In the genomic region with DNA sequence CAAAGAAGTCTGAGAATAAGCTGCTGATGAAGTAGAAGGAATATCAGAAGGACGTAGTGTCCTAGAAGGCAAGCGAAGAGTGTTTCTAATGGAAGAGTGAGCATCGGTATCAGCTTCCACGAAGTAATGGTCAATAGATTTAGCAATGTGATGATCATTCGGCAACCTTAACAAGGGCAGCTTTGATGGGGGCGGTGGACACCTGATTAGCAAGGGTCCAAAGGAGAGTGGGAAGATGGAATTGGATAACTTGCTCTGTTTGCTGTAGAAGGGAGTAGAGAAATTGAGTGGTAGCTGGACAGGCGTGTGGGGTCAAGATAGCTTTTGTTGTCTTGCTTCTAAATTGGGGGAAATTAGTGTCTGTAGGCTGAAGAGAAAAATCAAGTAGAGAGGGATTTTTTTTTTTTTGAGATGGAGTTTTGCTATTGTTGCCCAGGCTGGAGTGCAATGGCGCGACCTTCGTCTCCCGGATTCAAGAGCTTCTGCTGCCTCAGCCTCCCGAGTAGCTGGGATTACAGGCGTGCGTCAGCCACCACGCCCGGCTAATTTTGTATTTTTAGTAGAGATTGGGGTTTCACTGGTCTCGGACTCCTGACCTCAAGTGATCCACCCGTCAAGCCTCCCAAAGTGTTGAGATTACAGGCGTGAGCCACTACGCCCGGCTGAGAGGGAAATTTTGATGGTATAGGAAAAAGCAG, we compare ENCODE assay signal across 7 cellular contexts. TPM values are rescaled to one million over a fixed set of nuclear protein-coding genes. Genes with fewer than 3 reads are reported as not detected.
DNase-seq lines count a peak whose midpoint lies in the region; ATAC-seq, FAIRE-seq and TF ChIP-seq lines count a peak whose summit lies in the region.
"Had no signal": no experiment of that assay in that cellular context is flagged by ENCODE, and none has a peak within 500 bp of the region (broad histone marks: within the 10 kb centered on the region; RNA-seq: fewer than 3 reads in every experiment).

No MANE protein-coding gene starts in this region.

- 66 to 67% methylated on average over 18 to 21 of the region's 21 CpGs for WGBS in GM23248 (ENCODE audit: low coverage in 1 of 2, low lambda C conversion rate in 2 of 2, missing lambda C conversion rate in 2 of 2), 2 experiments
- 32% methylated on average over 21 of the region's 21 CpGs for WGBS in GM12878 (ENCODE audit: insufficient coverage, insufficient replicate concordance, low lambda C conversion rate, missing lambda C conversion rate)

- H3K9ac ChIP-seq in GM23248 (peak overlapping the region; percentile 84), GM12878 (ENCODE audit: control insufficient read depth, insufficient read depth, low read length) (peak overlapping the region; percentile 79)

- SMC1A ChIA-PET in GM12878 (lab: Charles Lee; ENCODE audit: uncharacterized antibody, unreplicated experiment), result interaction anchor here (0.8 to 4.4 kb wide), 19 partner anchors 11 to 163 kb away, joined by 3 to 42 read pairs (median 4); partner anchors contain the start of genes ALOXE3, HES7 and VAMP2

- intact Hi-C loops in GM12878 (cut with micrococcal nuclease; ENCODE audit: unreplicated experiment), result loop anchor here (1.0 to 5.0 kb wide), 6 partner anchors 11 to 165 kb away; no protein-coding TSS in a partner anchor

- no peaks in the 10 kb centered on the region for H3K27me3 ChIP-seq in GM23248 (replicated peaks; ENCODE audit: insufficient read depth)
- H3K27me3 ChIP-seq in GM12878 (replicated peaks in 1 of 2; ENCODE audit: control insufficient read depth in 2 of 2, insufficient read depth in 2 of 2, low read length in 1 of 2), result no peaks in the 10 kb centered on the region
- no peaks in the 10 kb centered on the region for H3K27me3 ChIP-seq in osteoblast (ENCODE audit: insufficient read depth, low read length)

- H3K4me2 ChIP-seq in GM23248 (ENCODE audit: unreplicated experiment) (peak overlapping the region; percentile 74), GM12878 (ENCODE audit: control insufficient read depth, insufficient read depth) (peak overlapping the region; percentile 88), osteoblast (ENCODE audit: insufficient read depth, low read length) (peak overlapping the region; percentile 84)

- H2AFZ ChIP-seq in GM23248, result peak overlapping the region; percentile 46
- peak overlapping the region; percentile 91 for H2AFZ ChIP-seq in GM12878 (ENCODE audit: control insufficient read depth, low read depth, low read length)
- H2AFZ ChIP-seq in osteoblast (ENCODE audit: low read length), result peak overlapping the region; percentile 36

- peaks cover 29% of the 10 kb centered on the region for H3F3A ChIP-seq in GM23248 (ENCODE audit: insufficient read depth)

- BruUV-seq in GM12878 (replicated peaks; lab: Mats Ljungman, UMichigan), result no TSS peak

- RAD21 ChIA-PET in GM12878 (lab: Charles Lee; ENCODE audit: unreplicated experiment), result interaction anchor here (0.7 to 4.0 kb wide), 16 partner anchors 11 to 163 kb away, joined by 3 to 33 read pairs (median 5); partner anchors contain the start of genes AURKB, BORCS6, HES7 and PER1

- H3K9me3 ChIP-seq in GM23248 (ENCODE audit: low read depth), result no peaks in the 10 kb centered on the region
- H3K9me3 ChIP-seq in GM12878 (replicated peaks; ENCODE audit: control insufficient read depth, insufficient read depth, low read length), result no peaks in the 10 kb centered on the region
- no peaks in the 10 kb centered on the region for H3K9me3 ChIP-seq in osteoblast (ENCODE audit: low read depth, low read length)

- no peak for TF ChIP-seq EP300 in GM12878 (IDR thresholded peaks at IDR 0.05; ENCODE audit: borderline replicate concordance in 1 of 2, control insufficient read depth in 1 of 2, low read depth in 2 of 2, low read length in 2 of 2)

- no peak for FAIRE-seq in GM12878 (lab: Jason Lieb, UNC)

- H3K79me2 ChIP-seq in GM23248 (ENCODE audit: insufficient read depth), result no peaks in the 10 kb centered on the region
- H3K79me2 ChIP-seq in GM12878 (ENCODE audit: control insufficient read depth, insufficient read depth, low read length), result no peaks in the 10 kb centered on the region
- no peaks in the 10 kb centered on the region for H3K79me2 ChIP-seq in osteoblast (ENCODE audit: insufficient read depth, low read length)

- no peak for TF ChIP-seq RAD21 in GM12878 (IDR thresholded peaks at IDR 0.05; ENCODE audit: insufficient read depth, low read depth, low read length)

- peaks cover 5% of the 10 kb centered on the region for H3K4me1 ChIP-seq in GM23248 (ENCODE audit: insufficient read depth)
- H3K4me1 ChIP-seq in GM12878 (ENCODE audit: control insufficient read depth, insufficient read depth, low read length), result peaks cover 7% of the 10 kb centered on the region
- H3K4me1 ChIP-seq in osteoblast (ENCODE audit: insufficient read depth, low read length), result peaks cover 14% of the 10 kb centered on the region

- ATAC-seq in GM12878, result peak; percentile 6
- ATAC-seq in HG03469 (IDR thresholded peaks at IDR 0.05; ENCODE audit: unreplicated experiment), result no peak

- H4K20me1 ChIP-seq in GM23248 (ENCODE audit: insufficient read depth) (no peaks in the 10 kb centered on the region), GM12878 (ENCODE audit: control insufficient read depth, insufficient read depth) (no peaks in the 10 kb centered on the region), osteoblast (ENCODE audit: insufficient read depth, low read length) (peaks cover 7% of the 10 kb centered on the region)

- H3K36me3 ChIP-seq in GM23248 (ENCODE audit: low read depth), result peaks cover 10% of the 10 kb centered on the region; the same call in 1 of the 2 replicates
- peaks cover 3 to 8% of the 10 kb centered on the region in 2 experiments for H3K36me3 ChIP-seq in GM12878 (ENCODE audit: control insufficient read depth in 2 of 2, insufficient read depth in 2 of 2, low read length in 1 of 2)
- peaks cover 28% of the 10 kb centered on the region for H3K36me3 ChIP-seq in osteoblast (ENCODE audit: insufficient read depth, low read length)

- DNase-seq in GM23248, result no peak
- no peak for DNase-seq in GM12878 (ENCODE audit: low read depth, low spot score)
- peak; percentile 55 for DNase-seq in osteoblast (ENCODE audit: insufficient read length, low spot score, missing footprints)
- no peak for DNase-seq in GM10248 (ENCODE audit: extremely low spot score)
- DNase-seq in GM20000 (ENCODE audit: low spot score), result no peak
- DNase-seq: activated naive CD4-positive, alpha-beta T cell treated with anti-CD3 and anti-CD28 coated beads for 36 hours had no signal

- peak overlapping the region; percentile 95 for H3K27ac ChIP-seq in GM23248
- H3K27ac ChIP-seq in GM12878 (ENCODE audit: control insufficient read depth, insufficient read depth), result peak overlapping the region; percentile 97
- no peak overlapping the region for H3K27ac ChIP-seq in osteoblast (ENCODE audit: low read depth, low read length)

- H3K4me3 ChIP-seq in GM23248, result peak overlapping the region; percentile 57
- H3K4me3 ChIP-seq in GM12878, result peak overlapping the region; percentile 69
- peak overlapping the region; percentile 46 for H3K4me3 ChIP-seq in osteoblast (ENCODE audit: insufficient read depth, low read length)

- no peaks in the 10 kb centered on the region for H3K9me2 ChIP-seq in GM23248 (ENCODE audit: insufficient read depth)

- TF ChIP-seq POLR2A in GM12878 (IDR thresholded peaks at IDR 0.05; ENCODE audit: low read depth, low read length), result no peak

- CTCF ChIA-PET in GM12878 (lab: Yijun Ruan, JAX), result interaction anchor here (0.8 to 5.4 kb wide), 24 partner anchors 9 to 205 kb away, joined by 3 to 40 read pairs (median 8); partner anchors contain the start of genes ALOXE3, AURKB, HES7 and PER1
- CTCF ChIA-PET in GM10248 (lab: Yijun Ruan, JAX), result interaction anchor here (0.7 to 6.6 kb wide), 15 partner anchors 9 to 110 kb away, joined by 3 to 67 read pairs (median 4); partner anchors contain the start of genes CTC1, HES7, PER1 and TMEM107

- POLR2A ChIA-PET in GM12878 (lab: Charles Lee), result interaction anchor here (0.6 to 5.0 kb wide), 14 partner anchors 11 to 110 kb away, joined by 3 to 37 read pairs (median 8); partner anchors contain the start of genes ALOXE3, CTC1 and HES7
- POLR2A ChIA-PET in GM10248 (lab: Yijun Ruan, JAX), result interaction anchor here (1.0 to 5.5 kb wide), 4 partner anchors 11 to 73 kb away, joined by 4 to 37 read pairs (median 14); partner anchors contain the start of gene AURKB

- in situ Hi-C loops in GM23248 (cut with MboI) (no loop called here), GM12878 (cut with MboI) (no loop called here)

- TF ChIP-seq CTCF in GM12878 (IDR thresholded peaks at IDR 0.05 in 2 of 3, conservative IDR thresholded peaks at IDR 0.05 in 1 of 3; ENCODE audit: control insufficient read depth in 2 of 3, extremely low read depth in 1 of 3, insufficient read depth in 1 of 3, low read depth in 3 of 3, low read length in 3 of 3) (no peak), osteoblast (IDR thresholded peaks at IDR 0.05; ENCODE audit: extremely low read depth, low read depth, low read length) (no peak), GM10248 (IDR thresholded peaks at IDR 0.05; ENCODE audit: control extremely low read depth, extremely low read depth, low read depth, missing control alignments) (no peak), GM20000 (IDR thresholded peaks at IDR 0.05; ENCODE audit: extremely low read depth, missing control alignments) (no peak)

RNA-seq across cellular contexts. Expression of gene HES7, which starts 13.9 kb away (rescaled TPM):
- total RNA-seq in GM23248 (2014; rRNA removed; shearing (Covaris generic)), result not detected in 2 replicates
- polyA plus RNA-seq in GM23248 (2016; fragmentation: Nextera tagmentation; extraction: Ambion mirVana) (not detected in 2 replicates), GM12878 (2011; rRNA removed) (0.27 and 0.38 TPM in 2 replicates), GM12878 (2014; fragmentation: Illumina TruSeq; extraction: Trizol) (not detected in 2 replicates), GM12878 (2014; fragmentation: Nextera tagmentation; extraction: Ambion mirVana) (under 1 TPM in 1 of 2 experiments, not detected in 1; 0.07 TPM), GM12878 (2014; rRNA removed) (0.87 and 1.3 TPM in 2 replicates), GM12878 (2016; fragmentation: Nextera tagmentation; extraction: Ambion mirVana) (under 1 TPM in 1 of 2 experiments, not detected in 1; 0.08 TPM)
- total RNA-seq in GM12878 (2013; cell fraction: nucleolus; rRNA removed), result 1.8 and 2.2 TPM in 2 replicates
- total RNA-seq in GM12878 (2014; rRNA removed) (0.22 and 1.1 TPM in 2 replicates), GM12878 (2014; rRNA removed; fragmentation: Illumina TruSeq; extraction: Trizol) (0.09 TPM in 1 of 2 replicates, not detected in the other), GM12878 (2021) (1.3 and 1.9 TPM in 2 replicates), osteoblast (not detected in 2 replicates)
- polyA plus RNA-seq in GM12878 (2011; ENCODE audit: low read depth), result not detected
- polyA plus RNA-seq in GM12878 (2011; cell fraction: cytosol; rRNA removed), result 0.34 and 0.84 TPM in 2 replicates
- polyA plus RNA-seq in GM12878 (2011; cell fraction: nucleus; rRNA removed), result 8.3 and 9.4 TPM in 2 replicates
- polyA plus RNA-seq in GM12878 (2012), result 0.65 and 0.66 TPM in 2 replicates
- polyA minus RNA-seq in GM12878 (2011; rRNA and poly(A)+ RNA removed), result not detected in 2 replicates
- polyA minus RNA-seq in GM12878 (2011; cell fraction: cytosol; rRNA and poly(A)+ RNA removed), result not detected in 2 replicates
- polyA minus RNA-seq in GM12878 (2011; cell fraction: nucleus; rRNA and poly(A)+ RNA removed), result 0.36 and 0.48 TPM in 2 replicates

RNA-seq across cellular contexts. Expression of gene PER1, which starts 14.4 kb away (rescaled TPM):
- 4.4 and 5.1 TPM in 2 replicates for total RNA-seq in GM23248 (2014; rRNA removed; shearing (Covaris generic))
- polyA plus RNA-seq in GM23248 (2016; fragmentation: Nextera tagmentation; extraction: Ambion mirVana), result 5.3 and 5.9 TPM in 2 replicates
- total RNA-seq in GM12878 (2013; cell fraction: nucleolus; rRNA removed), result 64.5 and 73.5 TPM in 2 replicates
- 4.9 and 5.5 TPM in 2 replicates for total RNA-seq in GM12878 (2014; rRNA removed)
- total RNA-seq in GM12878 (2014; rRNA removed; fragmentation: Illumina TruSeq; extraction: Trizol), result 1.9 and 2.2 TPM in 2 replicates
- total RNA-seq in GM12878 (2021), result 19.9 and 25.1 TPM in 2 replicates
- polyA plus RNA-seq in GM12878 (2011; ENCODE audit: low read depth), result 22.0 TPM
- 3.6 and 8.6 TPM in 2 replicates for polyA plus RNA-seq in GM12878 (2011; rRNA removed)
- polyA plus RNA-seq in GM12878 (2011; cell fraction: cytosol; rRNA removed), result 9.8 and 13.3 TPM in 2 replicates
- 98.4 and 119 TPM in 2 replicates for polyA plus RNA-seq in GM12878 (2011; cell fraction: nucleus; rRNA removed)
- 25.3 and 40.9 TPM in 2 replicates for polyA plus RNA-seq in GM12878 (2012)
- 0.81 and 4.1 TPM in 2 replicates for polyA plus RNA-seq in GM12878 (2014; fragmentation: Illumina TruSeq; extraction: Trizol)
- under 1 TPM; 0.02 to 0.26 TPM for polyA plus RNA-seq in GM12878 (2014; fragmentation: Nextera tagmentation; extraction: Ambion mirVana)
- polyA plus RNA-seq in GM12878 (2014; rRNA removed), result 8.6 and 12.4 TPM in 2 replicates
- 1 to 10 TPM; 5.3 to 6.7 TPM for polyA plus RNA-seq in GM12878 (2016; fragmentation: Nextera tagmentation; extraction: Ambion mirVana)
- polyA minus RNA-seq in GM12878 (2011; rRNA and poly(A)+ RNA removed), result 12.9 and 25.3 TPM in 2 replicates
- polyA minus RNA-seq in GM12878 (2011; cell fraction: cytosol; rRNA and poly(A)+ RNA removed), result 13.7 and 18.7 TPM in 2 replicates
- 39.8 and 46.7 TPM in 2 replicates for polyA minus RNA-seq in GM12878 (2011; cell fraction: nucleus; rRNA and poly(A)+ RNA removed)
- total RNA-seq in osteoblast, result 11.2 and 16.6 TPM in 2 replicates

RNA-seq across cellular contexts. Expression of gene ALOXE3, which starts 19.5 kb away (rescaled TPM):
- total RNA-seq in GM23248 (2014; rRNA removed; shearing (Covaris generic)), result under 0.01 TPM in 1 of 2 replicates, not detected in the other
- polyA plus RNA-seq in GM23248 (2016; fragmentation: Nextera tagmentation; extraction: Ambion mirVana) (0.11 and 0.19 TPM in 2 replicates), GM12878 (2011; rRNA removed) (0.04 and 0.09 TPM in 2 replicates), GM12878 (2014; fragmentation: Illumina TruSeq; extraction: Trizol) (not detected in 2 replicates), GM12878 (2014; fragmentation: Nextera tagmentation; extraction: Ambion mirVana) (not detected), GM12878 (2014; rRNA removed) (not detected in 2 replicates), GM12878 (2016; fragmentation: Nextera tagmentation; extraction: Ambion mirVana) (not detected)
- not detected in 2 replicates for total RNA-seq in GM12878 (2013; cell fraction: nucleolus; rRNA removed)
- total RNA-seq in GM12878 (2014; rRNA removed) (not detected in 2 replicates), GM12878 (2014; rRNA removed; fragmentation: Illumina TruSeq; extraction: Trizol) (not detected in 2 replicates), GM12878 (2021) (not detected in 2 replicates), osteoblast (not detected in 2 replicates)
- polyA plus RNA-seq in GM12878 (2011; ENCODE audit: low read depth), result not detected
- 0.06 and 0.10 TPM in 2 replicates for polyA plus RNA-seq in GM12878 (2011; cell fraction: cytosol; rRNA removed)
- 0.04 TPM in 1 of 2 replicates, not detected in the other for polyA plus RNA-seq in GM12878 (2011; cell fraction: nucleus; rRNA removed)
- not detected in 2 replicates for polyA plus RNA-seq in GM12878 (2012)
- not detected in 2 replicates for polyA minus RNA-seq in GM12878 (2011; rRNA and poly(A)+ RNA removed)
- polyA minus RNA-seq in GM12878 (2011; cell fraction: cytosol; rRNA and poly(A)+ RNA removed), result not detected in 2 replicates
- not detected in 2 replicates for polyA minus RNA-seq in GM12878 (2011; cell fraction: nucleus; rRNA and poly(A)+ RNA removed)
- total RNA-seq: activated naive CD4-positive, alpha-beta T cell treated with anti-CD3 and anti-CD28 coated beads for 36 hours had no signal

RNA-seq across cellular contexts. Expression of gene VAMP2, which starts 25.0 kb away (rescaled TPM):
- total RNA-seq in GM23248 (2014; rRNA removed; shearing (Covaris generic)), result 6.2 and 6.5 TPM in 2 replicates
- polyA plus RNA-seq in GM23248 (2016; fragmentation: Nextera tagmentation; extraction: Ambion mirVana) (25.5 and 27.1 TPM in 2 replicates), GM12878 (2011; rRNA removed) (18.8 and 24.9 TPM in 2 replicates), GM12878 (2014; fragmentation: Illumina TruSeq; extraction: Trizol) (35.2 and 40.8 TPM in 2 replicates), GM12878 (2014; fragmentation: Nextera tagmentation; extraction: Ambion mirVana) (1 to 10 TPM; 3.0 to 6.3 TPM), GM12878 (2014; rRNA removed) (25.0 and 25.3 TPM in 2 replicates), GM12878 (2016; fragmentation: Nextera tagmentation; extraction: Ambion mirVana) (10 to 100 TPM; 25.0 to 28.0 TPM)
- 27.6 and 28.5 TPM in 2 replicates for total RNA-seq in GM12878 (2013; cell fraction: nucleolus; rRNA removed)
- total RNA-seq in GM12878 (2014; rRNA removed) (3.8 and 4.7 TPM in 2 replicates), GM12878 (2014; rRNA removed; fragmentation: Illumina TruSeq; extraction: Trizol) (6.1 and 6.4 TPM in 2 replicates), GM12878 (2021) (25.1 and 27.8 TPM in 2 replicates), osteoblast (5.3 and 5.4 TPM in 2 replicates)
- polyA plus RNA-seq in GM12878 (2011; ENCODE audit: low read depth), result 33.4 TPM
- 22.6 and 33.1 TPM in 2 replicates for polyA plus RNA-seq in GM12878 (2011; cell fraction: cytosol; rRNA removed)
- polyA plus RNA-seq in GM12878 (2011; cell fraction: nucleus; rRNA removed), result 68.3 and 69.6 TPM in 2 replicates
- 45.8 and 62.7 TPM in 2 replicates for polyA plus RNA-seq in GM12878 (2012)
- polyA minus RNA-seq in GM12878 (2011; rRNA and poly(A)+ RNA removed), result 7.0 and 9.0 TPM in 2 replicates
- polyA minus RNA-seq in GM12878 (2011; cell fraction: cytosol; rRNA and poly(A)+ RNA removed), result 7.4 and 9.2 TPM in 2 replicates
- 12.8 and 17.6 TPM in 2 replicates for polyA minus RNA-seq in GM12878 (2011; cell fraction: nucleus; rRNA and poly(A)+ RNA removed)

RNA-seq across cellular contexts. Expression of gene TMEM107, which starts 38.4 kb away (rescaled TPM):
- total RNA-seq in GM23248 (2014; rRNA removed; shearing (Covaris generic)), result 11.6 TPM in 2 replicates
- polyA plus RNA-seq in GM23248 (2016; fragmentation: Nextera tagmentation; extraction: Ambion mirVana) (20.6 and 20.9 TPM in 2 replicates), GM12878 (2011; rRNA removed) (32.9 and 33.7 TPM in 2 replicates), GM12878 (2014; fragmentation: Illumina TruSeq; extraction: Trizol) (7.5 and 7.9 TPM in 2 replicates), GM12878 (2014; fragmentation: Nextera tagmentation; extraction: Ambion mirVana) (10 to 100 TPM; 20.8 to 27.0 TPM), GM12878 (2014; rRNA removed) (13.0 and 15.7 TPM in 2 replicates), GM12878 (2016; fragmentation: Nextera tagmentation; extraction: Ambion mirVana) (10 to 100 TPM; 22.5 to 23.3 TPM)
- 31.8 and 36.0 TPM in 2 replicates for total RNA-seq in GM12878 (2013; cell fraction: nucleolus; rRNA removed)
- total RNA-seq in GM12878 (2014; rRNA removed) (38.7 and 47.6 TPM in 2 replicates), GM12878 (2014; rRNA removed; fragmentation: Illumina TruSeq; extraction: Trizol) (23.7 and 24.9 TPM in 2 replicates), GM12878 (2021) (18.6 and 20.0 TPM in 2 replicates), osteoblast (8.3 and 8.8 TPM in 2 replicates)
- polyA plus RNA-seq in GM12878 (2011; ENCODE audit: low read depth), result 9.9 TPM
- polyA plus RNA-seq in GM12878 (2011; cell fraction: cytosol; rRNA removed), result 40.2 and 40.3 TPM in 2 replicates
- 32.6 and 35.3 TPM in 2 replicates for polyA plus RNA-seq in GM12878 (2011; cell fraction: nucleus; rRNA removed)
- 19.2 and 20.9 TPM in 2 replicates for polyA plus RNA-seq in GM12878 (2012)
- 132 and 195 TPM in 2 replicates for polyA minus RNA-seq in GM12878 (2011; rRNA and poly(A)+ RNA removed)
- 52.2 and 52.7 TPM in 2 replicates for polyA minus RNA-seq in GM12878 (2011; cell fraction: cytosol; rRNA and poly(A)+ RNA removed)
- polyA minus RNA-seq in GM12878 (2011; cell fraction: nucleus; rRNA and poly(A)+ RNA removed), result 146 and 159 TPM in 2 replicates

Comparison
In these comparisons a context has a peak if more than half of its experiments do, and no peak if none do; other contexts are left out.
1. H2AFZ ChIP-seq: peak in every context shown above with its lines; median percentile 91 in GM12878; 46 in GM23248; 36 in osteoblast.